In genomic region chr6:140271759-140272377, GRCh38 we compare ENCODE assay signal across 10 cellular contexts.
A peak's percentile ranks its signal among the peaks of the same experiment; 100 is the strongest.
DNase-seq lines count a peak whose midpoint lies in the region; ATAC-seq lines count a peak whose summit lies in the region.
"Had no signal": no experiment of that assay in that cellular context is flagged by ENCODE, and none has a peak within 500 bp of the region (broad histone marks: within the 10 kb centered on the region; RNA-seq: fewer than 3 reads in every experiment).

No MANE protein-coding gene starts in this region.

- peaks cover 8% of the 10 kb centered on the region; the same call in 1 of the 2 replicates for H3F3A ChIP-seq in GM23248 (ENCODE audit: insufficient read depth)

- POLR2A ChIA-PET in T-cell (lab: Charles Lee), result no interaction called here

- no peaks in the 10 kb centered on the region for H3K36me3 ChIP-seq in GM23248 (ENCODE audit: low read depth)
- H3K36me3 ChIP-seq in H7 (replicated peaks; ENCODE audit: control insufficient read depth, insufficient read depth, low read length), result no peaks in the 10 kb centered on the region

- no peaks in the 10 kb centered on the region for H3K4me1 Mint-ChIP-seq in T-cell
- H3K4me1 Mint-ChIP-seq: central memory CD8-positive, alpha-beta T cell had no signal

- H3K4me3 ChIP-seq in GM23248, result no peak overlapping the region
- no peak overlapping the region for H3K4me3 ChIP-seq in H7 (ENCODE audit: insufficient read depth, low read depth, low read length)

- H3K79me2 ChIP-seq in GM23248 (ENCODE audit: insufficient read depth), result no peaks in the 10 kb centered on the region

- 92 to 98% methylated on average over 2 of the region's 2 CpGs for WGBS in GM23248 (ENCODE audit: low coverage in 1 of 2, low lambda C conversion rate in 2 of 2, missing lambda C conversion rate in 2 of 2), 2 experiments

- DNase-seq in DMS79 treated with DMSO at 0.1 percent for 48 hours (lab: John Stamatoyannopoulos, UW) (peak; percentile 100), NCI-H345 (lab: John Stamatoyannopoulos, UW) (peak; percentile 77), T-cell (no peak), GM23248 (no peak), H7 (no peak)
- no peak for DNase-seq in activated naive CD4-positive, alpha-beta T cell treated with anti-CD3 and anti-CD28 coated beads, Interleukin-2, amount 50 U/mL, for 16 hours

- no peaks in the 10 kb centered on the region for H3K9me3 ChIP-seq in GM23248 (ENCODE audit: low read depth)

- no peak overlapping the region for H2AFZ ChIP-seq in GM23248

- no peak overlapping the region for H3K9ac ChIP-seq in GM23248

- no peak overlapping the region for H3K27ac Mint-ChIP-seq in T-cell

- peaks cover 0 to 3% of the 10 kb centered on the region in 2 donors for H3K27me3 Mint-ChIP-seq in T-cell

- in situ Hi-C loops in GM23248 (cut with MboI), result no loop called here

- no peaks in the 10 kb centered on the region for H3K9me3 Mint-ChIP-seq in T-cell
- H3K9me3 Mint-ChIP-seq: central memory CD8-positive, alpha-beta T cell had no signal

- no peaks in the 10 kb centered on the region for H4K20me1 ChIP-seq in GM23248 (ENCODE audit: insufficient read depth)

- H3K4me1 ChIP-seq in GM23248 (ENCODE audit: insufficient read depth), result peaks cover 10% of the 10 kb centered on the region; the same call in 1 of the 2 replicates

- no peak overlapping the region for H3K27ac ChIP-seq in GM23248
- H3K27ac ChIP-seq: VCaP had no signal

- H3K4me3 Mint-ChIP-seq in T-cell, result no peak overlapping the region
- H3K4me3 Mint-ChIP-seq: central memory CD8-positive, alpha-beta T cell had no signal

- no peaks in the 10 kb centered on the region for H3K36me3 Mint-ChIP-seq in T-cell

- H3K9me2 ChIP-seq in GM23248 (ENCODE audit: insufficient read depth), result no peaks in the 10 kb centered on the region

- H3K4me2 ChIP-seq in GM23248 (ENCODE audit: unreplicated experiment), result no peak overlapping the region

- H3K27me3 ChIP-seq in GM23248 (replicated peaks; ENCODE audit: insufficient read depth) (no peaks in the 10 kb centered on the region), H7 (ENCODE audit: control insufficient read depth, insufficient read depth, low read length) (no peaks in the 10 kb centered on the region)

- ATAC-seq in GM19328 (IDR thresholded peaks at IDR 0.05; ENCODE audit: unreplicated experiment), result peak; percentile 99
- peak; percentile 98 for ATAC-seq in HG03039 (IDR thresholded peaks at IDR 0.05; ENCODE audit: unreplicated experiment)
- ATAC-seq in T-cell (replicated peaks in 1 of 4), result no peak

- CTCF ChIA-PET in T-cell (lab: Charles Lee), result no interaction called here

Comparison
In these comparisons a context has a peak if more than half of its experiments do, and no peak if none do; other contexts are left out.
1. DNase-seq: peak in DMS79 treated with DMSO at 0.1 percent for 48 hours (single experiment) and NCI-H345 (single experiment); none in activated naive CD4-positive, alpha-beta T cell treated with anti-CD3 and anti-CD28 coated beads, Interleukin-2, amount 50 U/mL, for 16 hours (single experiment), T-cell (0 of 34), GM23248 (single experiment) and H7 (single experiment).
2. ATAC-seq: peak in GM19328 (single experiment) and HG03039 (single experiment); none in T-cell (0 of 4).